10 cellular contexts compared by ENCODE assay signal in the genomic region with DNA sequence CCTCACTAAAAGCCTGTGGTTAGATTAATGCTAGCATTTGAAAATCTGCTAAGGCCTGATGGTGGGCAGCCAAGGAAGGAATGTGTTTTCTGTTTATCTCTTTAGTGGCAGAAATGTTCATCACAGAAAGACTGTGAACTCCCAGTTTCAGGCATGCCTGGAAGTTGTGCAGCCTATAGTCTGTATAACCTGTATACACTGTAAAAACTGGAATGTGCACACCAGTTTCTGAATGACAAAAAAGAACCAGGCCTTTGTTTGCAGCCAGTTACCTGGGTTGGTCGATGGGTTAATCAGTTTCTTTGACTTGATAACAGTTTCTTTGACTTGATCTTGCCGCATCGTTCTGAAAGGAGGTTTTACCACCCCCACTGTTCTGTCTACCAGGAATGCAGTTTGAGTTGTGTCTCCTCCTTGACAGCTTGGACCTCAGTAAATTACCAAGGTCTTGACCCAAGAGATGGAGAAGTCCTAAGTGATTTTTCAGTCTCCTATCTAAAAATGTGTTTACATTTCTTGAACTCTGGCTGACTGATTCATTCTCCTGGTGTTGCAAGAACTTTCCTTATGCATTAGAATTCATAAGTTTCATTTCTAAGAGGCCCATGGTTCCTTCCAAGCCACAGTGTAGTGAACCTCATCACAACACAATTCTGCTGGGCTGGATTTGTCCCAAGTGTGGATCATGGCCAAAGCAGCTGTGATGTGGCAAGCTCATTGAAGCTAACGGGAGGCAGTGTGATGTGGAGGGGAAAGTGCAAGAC.
DNase-seq lines count a peak whose midpoint lies in the region; ATAC-seq and TF ChIP-seq lines count a peak whose summit lies in the region.
"Had no signal": no experiment of that assay in that cellular context is flagged by ENCODE, and none has a peak within 500 bp of the region (broad histone marks: within the 10 kb centered on the region; RNA-seq: fewer than 3 reads in every experiment).

No MANE protein-coding gene starts in this region.

- H3K36me3 Mint-ChIP-seq in activated T-cell treated with anti-CD3 and anti-CD28 coated beads, Interleukin-2, amount 50 U/mL, for 72 hours (ENCODE audit: insufficient read depth in 2 of 2): no peaks in the 10 kb centered on the region
- no peaks in the 10 kb centered on the region for H3K36me3 Mint-ChIP-seq in activated T-cell treated with anti-CD3 and anti-CD28 coated beads, Interleukin-2, amount 50 U/mL, for 24 hours (ENCODE audit: low read depth)
- H3K36me3 Mint-ChIP-seq: activated naive CD4-positive, alpha-beta T cell treated with anti-CD3 and anti-CD28 coated beads, Interleukin-2, amount 50 U/mL, for 24 hours; T-cell had no signal

- no peaks in the 10 kb centered on the region for H3K9me3 Mint-ChIP-seq in activated T-cell treated with anti-CD3 and anti-CD28 coated beads, Interleukin-2, amount 50 U/mL, for 72 hours
- H3K9me3 Mint-ChIP-seq in activated T-cell treated with anti-CD3 and anti-CD28 coated beads, Interleukin-2, amount 50 U/mL, for 24 hours: no peaks in the 10 kb centered on the region
- H3K9me3 Mint-ChIP-seq: activated naive CD4-positive, alpha-beta T cell treated with anti-CD3 and anti-CD28 coated beads, Interleukin-2, amount 50 U/mL, for 24 hours; T-cell had no signal

- H3K4me1 Mint-ChIP-seq in activated T-cell treated with anti-CD3 and anti-CD28 coated beads, Interleukin-2, amount 50 U/mL, for 72 hours (ENCODE audit: low read depth): no peaks in the 10 kb centered on the region
- no peaks in the 10 kb centered on the region for H3K4me1 Mint-ChIP-seq in activated T-cell treated with anti-CD3 and anti-CD28 coated beads, Interleukin-2, amount 50 U/mL, for 24 hours (ENCODE audit: low read depth)
- H3K4me1 Mint-ChIP-seq: activated naive CD4-positive, alpha-beta T cell treated with anti-CD3 and anti-CD28 coated beads, Interleukin-2, amount 50 U/mL, for 24 hours; T-cell had no signal

- H3K27me3 Mint-ChIP-seq in activated T-cell treated with anti-CD3 and anti-CD28 coated beads, Interleukin-2, amount 50 U/mL, for 72 hours (ENCODE audit: low read depth): no peaks in the 10 kb centered on the region
- H3K27me3 Mint-ChIP-seq in activated T-cell treated with anti-CD3 and anti-CD28 coated beads, Interleukin-2, amount 50 U/mL, for 24 hours: peaks cover 3% of the 10 kb centered on the region
- H3K27me3 Mint-ChIP-seq: activated naive CD4-positive, alpha-beta T cell treated with anti-CD3 and anti-CD28 coated beads, Interleukin-2, amount 50 U/mL, for 24 hours had no signal

- H3K4me1 ChIP-seq in thyroid gland: no peaks in the 10 kb centered on the region

- TF ChIP-seq CTCF in lower leg skin (IDR thresholded peaks at IDR 0.05) (no peak), thyroid gland (IDR thresholded peaks at IDR 0.05) (no peak)

- TF ChIP-seq POLR2A in lower leg skin (IDR thresholded peaks at IDR 0.05) (no peak), thyroid gland (IDR thresholded peaks at IDR 0.05) (no peak)

- H3K27ac Mint-ChIP-seq in activated T-cell treated with anti-CD3 and anti-CD28 coated beads, Interleukin-2, amount 50 U/mL, for 72 hours: no peak overlapping the region
- H3K27ac Mint-ChIP-seq in activated T-cell treated with anti-CD3 and anti-CD28 coated beads, Interleukin-2, amount 50 U/mL, for 24 hours: no peak overlapping the region
- H3K27ac Mint-ChIP-seq: activated naive CD4-positive, alpha-beta T cell treated with anti-CD3 and anti-CD28 coated beads, Interleukin-2, amount 50 U/mL, for 24 hours; T-cell had no signal

- H3K4me3 Mint-ChIP-seq in activated T-cell treated with anti-CD3 and anti-CD28 coated beads, Interleukin-2, amount 50 U/mL, for 72 hours: no peak overlapping the region
- no peak overlapping the region for H3K4me3 Mint-ChIP-seq in activated T-cell treated with anti-CD3 and anti-CD28 coated beads, Interleukin-2, amount 50 U/mL, for 24 hours
- H3K4me3 Mint-ChIP-seq: activated naive CD4-positive, alpha-beta T cell treated with anti-CD3 and anti-CD28 coated beads, Interleukin-2, amount 50 U/mL, for 24 hours; T-cell had no signal

- no peaks in the 10 kb centered on the region for H3K27me3 ChIP-seq in thyroid gland

- H3K4me3 ChIP-seq in lower leg skin (ENCODE audit: low read depth, poor library complexity, severe bottlenecking): no peak overlapping the region
- H3K4me3 ChIP-seq in thyroid gland (replicated peaks in 1 of 3): no peak overlapping the region

- no peaks in the 10 kb centered on the region for H3K36me3 ChIP-seq in thyroid gland

- intact Hi-C loops in lower leg skin (cut with DNase I; ENCODE audit: low total_unique reads): no loop called here
- intact Hi-C loops in thyroid gland (cut with DNase I): no loop called here

- H3K27ac ChIP-seq in thyroid gland: no peak overlapping the region

- 47 to 55% methylated on average over 4 of the region's 4 CpGs for WGBS in lower leg skin, 2 donors
- WGBS in thyroid gland, 2 donors: 48 to 59% methylated on average over 4 of the region's 4 CpGs

- H3K9me3 ChIP-seq in thyroid gland: no peaks in the 10 kb centered on the region

- DNase-seq in HS-27A (ENCODE audit: low read depth) (peak; percentile 66), dedifferentiated amniotic fluid mesenchymal stem cell (ENCODE audit: extremely low spot score) (peak; percentile 98), lower leg skin (ENCODE audit: low spot score in 2 of 2) (peak; percentile 71 to 95), thyroid gland (peak; percentile 30 to 36), cerebellar nuclear complex (lab: John Stamatoyannopoulos, UW) (no peak)
- DNase-seq in activated T-cell treated with anti-CD3 and anti-CD28 coated beads, Interleukin-2, amount 50 U/mL, for 72 hours: no peak
- DNase-seq in activated T-cell treated with anti-CD3 and anti-CD28 coated beads, Interleukin-2, amount 50 U/mL, for 24 hours: no peak
- DNase-seq: T-cell had no signal

- no peak for ATAC-seq in GM21390 (IDR thresholded peaks at IDR 0.05; ENCODE audit: unreplicated experiment)
- ATAC-seq in activated T-cell treated with anti-CD3 and anti-CD28 coated beads, Interleukin-2, amount 50 U/mL, for 72 hours (replicated peaks in 1 of 2): no peak
- ATAC-seq: T-cell had no signal

Comparison
In these comparisons a context has a peak if more than half of its experiments do, and no peak if none do; other contexts are left out.
1. DNase-seq: peak in HS-27A (single experiment), dedifferentiated amniotic fluid mesenchymal stem cell (single experiment), lower leg skin (2 of 2) and thyroid gland (2 of 2); none in cerebellar nuclear complex (0 of 2), activated T-cell treated with anti-CD3 and anti-CD28 coated beads, Interleukin-2, amount 50 U/mL, for 72 hours (0 of 2) and activated T-cell treated with anti-CD3 and anti-CD28 coated beads, Interleukin-2, amount 50 U/mL, for 24 hours (single experiment).